ENCODE assay signal across 1 cellular context in genomic region chr9:24698864-24699518, GRCh38.
TF ChIP-seq lines count a peak whose summit lies in the region.

No MANE protein-coding gene starts in this region.

TF ChIP-seq in H1, 55 proteins besides CTCF, POLR2A, EP300 and RAD21 (continued from another document):
- TF ChIP-seq, protein P1, sequence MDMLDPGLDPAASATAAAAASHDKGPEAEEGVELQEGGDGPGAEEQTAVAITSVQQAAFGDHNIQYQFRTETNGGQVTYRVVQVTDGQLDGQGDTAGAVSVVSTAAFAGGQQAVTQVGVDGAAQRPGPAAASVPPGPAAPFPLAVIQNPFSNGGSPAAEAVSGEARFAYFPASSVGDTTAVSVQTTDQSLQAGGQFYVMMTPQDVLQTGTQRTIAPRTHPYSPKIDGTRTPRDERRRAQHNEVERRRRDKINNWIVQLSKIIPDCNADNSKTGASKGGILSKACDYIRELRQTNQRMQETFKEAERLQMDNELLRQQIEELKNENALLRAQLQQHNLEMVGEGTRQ (IDR thresholded peaks at IDR 0.05; ENCODE audit: low read length) = no peak
- no peak for TF ChIP-seq CHD1 (IDR thresholded peaks at IDR 0.05; ENCODE audit: low read depth, low read length)
- TF ChIP-seq CBX5 (IDR thresholded peaks at IDR 0.05; ENCODE audit: low read depth, low read length) = no peak
